ENCODE assay signal across 1 cellular context in genomic region chr1:15243275-15244043, GRCh38.
TF ChIP-seq lines count a peak whose summit lies in the region.

No MANE protein-coding gene starts in this region.

TF ChIP-seq in H1, 55 proteins besides CTCF, POLR2A, EP300 and RAD21:
- TF ChIP-seq JUND (IDR thresholded peaks at IDR 0.05; ENCODE audit: low read length) (no peak), BACH1 (IDR thresholded peaks at IDR 0.05; ENCODE audit: low read length) (no peak), NANOG (IDR thresholded peaks at IDR 0.05; ENCODE audit: insufficient read depth, low read depth, low read length, poor library complexity, severe bottlenecking) (no peak), SIX5 (IDR thresholded peaks at IDR 0.05; ENCODE audit: low read depth, low read length) (no peak), BRCA1 (IDR thresholded peaks at IDR 0.05; ENCODE audit: low read depth, low read length) (no peak), EZH2 (IDR thresholded peaks at IDR 0.05; ENCODE audit: low read depth, low read length, severe bottlenecking) (no peak), SIRT6 (IDR thresholded peaks at IDR 0.05; ENCODE audit: low read length) (no peak), TCF12 (IDR thresholded peaks at IDR 0.05; ENCODE audit: low read depth, low read length) (no peak), PHF8 (conservative IDR thresholded peaks at IDR 0.05; ENCODE audit: low read depth, low read length) (no peak), KDM5A (IDR thresholded peaks at IDR 0.05; ENCODE audit: low read length) (no peak), SP2 (IDR thresholded peaks at IDR 0.05; ENCODE audit: low read length) (no peak), E2F6 (IDR thresholded peaks at IDR 0.05) (no peak), TAF7 (optimal IDR thresholded peaks at IDR 0.05; ENCODE audit: borderline replicate concordance, low read depth, low read length) (no peak), HDAC2 (IDR thresholded peaks at IDR 0.05; ENCODE audit: borderline replicate concordance in 1 of 2, low read depth in 2 of 2, low read length in 2 of 2) (no peak), NRF1 (IDR thresholded peaks at IDR 0.05; ENCODE audit: low read depth, low read length) (no peak), FOSL1 (IDR thresholded peaks at IDR 0.05; ENCODE audit: insufficient read depth, low read depth, low read length) (no peak), KDM4A (IDR thresholded peaks at IDR 0.05; ENCODE audit: low read depth, low read length, severe bottlenecking) (no peak)
- TF ChIP-seq, protein P1, sequence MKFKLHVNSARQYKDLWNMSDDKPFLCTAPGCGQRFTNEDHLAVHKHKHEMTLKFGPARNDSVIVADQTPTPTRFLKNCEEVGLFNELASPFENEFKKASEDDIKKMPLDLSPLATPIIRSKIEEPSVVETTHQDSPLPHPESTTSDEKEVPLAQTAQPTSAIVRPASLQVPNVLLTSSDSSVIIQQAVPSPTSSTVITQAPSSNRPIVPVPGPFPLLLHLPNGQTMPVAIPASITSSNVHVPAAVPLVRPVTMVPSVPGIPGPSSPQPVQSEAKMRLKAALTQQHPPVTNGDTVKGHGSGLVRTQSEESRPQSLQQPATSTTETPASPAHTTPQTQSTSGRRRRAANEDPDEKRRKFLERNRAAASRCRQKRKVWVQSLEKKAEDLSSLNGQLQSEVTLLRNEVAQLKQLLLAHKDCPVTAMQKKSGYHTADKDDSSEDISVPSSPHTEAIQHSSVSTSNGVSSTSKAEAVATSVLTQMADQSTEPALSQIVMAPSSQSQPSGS (IDR thresholded peaks at IDR 0.05; ENCODE audit: low read length), result no peak
